30 cellular contexts compared by ENCODE assay signal in the genomic region with DNA sequence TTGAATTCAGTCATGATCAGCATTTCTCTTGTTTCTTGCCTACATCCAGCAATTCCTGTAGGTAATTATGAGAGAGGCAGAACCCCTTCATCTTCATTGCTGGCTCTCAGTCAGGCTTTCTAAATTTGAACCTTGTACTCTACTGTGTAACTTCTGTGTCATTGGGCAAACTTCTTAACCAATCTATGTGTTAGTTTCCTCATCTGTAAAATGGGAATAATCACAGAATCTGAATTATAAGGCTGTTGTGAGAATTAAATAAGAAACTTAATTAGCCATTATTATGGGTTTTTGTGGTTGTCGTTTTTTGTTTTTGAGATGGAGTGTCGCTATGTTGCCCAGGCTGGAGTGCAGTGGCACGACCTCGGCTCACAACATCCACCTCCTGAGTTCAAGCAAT. TPM values are rescaled to one million over a fixed set of nuclear protein-coding genes. Genes with fewer than 3 reads are reported as not detected.
"Had no signal": no experiment of that assay in that cellular context is flagged by ENCODE, and none has a peak within 500 bp of the region (broad histone marks: within the 10 kb centered on the region; RNA-seq: fewer than 3 reads in every experiment).

No MANE protein-coding gene starts in this region.

- H3K9me3 ChIP-seq: colonic mucosa, esophagus squamous epithelium, gastrocnemius medialis, left lung, lower lobe of right lung, mucosa of descending colon had no signal

- H3K27ac ChIP-seq: colonic mucosa, epithelial cell of prostate, esophagus squamous epithelium, gastrocnemius medialis, heart right ventricle, left lung, lower lobe of right lung had no signal

- DNase-seq: colonic mucosa; cortex of kidney; effector CD8-positive, alpha-beta T cell; effector memory CD8-positive, alpha-beta T cell; endodermal cell; erythroblast; esophagus squamous epithelium; foreskin fibroblast; foreskin melanocyte; gastrocnemius medialis; glutamatergic neuron; head of caudate nucleus; heart right ventricle; hippocampal formation; left cardiac atrium; left lung; left ventricle myocardium superior; lower lobe of right lung; mesenchymal stem cell; mucosa of descending colon had no signal

- H3K4me1 ChIP-seq: colonic mucosa, esophagus squamous epithelium, gastrocnemius medialis, heart right ventricle, left lung, lower lobe of right lung had no signal

- H3K27me3 ChIP-seq: colonic mucosa, gastrocnemius medialis, left lung had no signal

- H3K4me3 ChIP-seq: colonic mucosa, esophagus squamous epithelium, gastrocnemius medialis, heart right ventricle, left lung, lower lobe of right lung, mucosa of descending colon had no signal

- H3K36me3 ChIP-seq: colonic mucosa, esophagus squamous epithelium, gastrocnemius medialis, heart right ventricle, left lung, lower lobe of right lung had no signal

RNA-seq across cellular contexts. Expression of a gene that starts 57.7 kb away (rescaled TPM):
- total RNA-seq: colonic mucosa, dermis microvascular lymphatic vessel endothelial cell, endodermal cell, esophagus mucosa, esophagus squamous epithelium, gastrocnemius medialis, glomerular endothelial cell, kidney epithelial cell, left cardiac atrium, left lung, left ventricle myocardium superior, lower leg skin, lower lobe of right lung, lung microvascular endothelial cell, mesenteric fat pad, mesothelial cell of epicardium, mucosa of descending colon, myocyte had no signal
